ENCODE assay signal across 8 cellular contexts in genomic region chr2:25362049-25362563, GRCh38. TPM values are rescaled to one million over a fixed set of nuclear protein-coding genes. Genes with fewer than 3 reads are reported as not detected.
DNase-seq lines count a peak whose midpoint lies in the region; ATAC-seq, FAIRE-seq and TF ChIP-seq lines count a peak whose summit lies in the region.

No MANE protein-coding gene starts in this region.

- H3K4me3 ChIP-seq in RWPE2 (ENCODE audit: severe bottlenecking) (peak overlapping the region; percentile 11), fibroblast of villous mesenchyme (ENCODE audit: low read depth, low read length) (peak overlapping the region; percentile 49), neural progenitor cell (no peak overlapping the region), stomach (peak overlapping the region; percentile 34 to 46 (median 40))

- H2AFZ ChIP-seq in neural progenitor cell (replicated peaks): peak overlapping the region; percentile 21

- FAIRE-seq in G401.6 (lab: Jason Lieb, UNC): peak; percentile 95

- H3K36me3 Mint-ChIP-seq in neural progenitor cell: peaks cover 2% of the 10 kb centered on the region

- H3F3A ChIP-seq in neural progenitor cell (ENCODE audit: low read depth): no peaks in the 10 kb centered on the region

- H3K9ac ChIP-seq in neural progenitor cell: no peak overlapping the region

- peak; percentile 98 for TF ChIP-seq CTCF in RWPE2 (IDR thresholded peaks at IDR 0.05; ENCODE audit: poor library complexity, severe bottlenecking)
- TF ChIP-seq CTCF in fibroblast of villous mesenchyme (IDR thresholded peaks at IDR 0.05; ENCODE audit: insufficient read depth, low read depth, low read length): peak; percentile 93
- TF ChIP-seq CTCF in neural progenitor cell (IDR thresholded peaks at IDR 0.05): peak; percentile 99
- TF ChIP-seq CTCF in stomach (IDR thresholded peaks at IDR 0.05): peak in 6 of 7 experiments; percentile 2 to 98 (median 97)

- H3K27me3 ChIP-seq in RWPE2 (ENCODE audit: insufficient read depth, poor library complexity, severe bottlenecking): no peaks in the 10 kb centered on the region
- peaks cover 61% of the 10 kb centered on the region for H3K27me3 ChIP-seq in neural progenitor cell
- no peaks in the 10 kb centered on the region for H3K27me3 ChIP-seq in stomach

- H3K9me3 Mint-ChIP-seq in neural progenitor cell: no peaks in the 10 kb centered on the region

- DNase-seq in H4 (ENCODE audit: low spot score): peak; percentile 83
- DNase-seq in LoVo (ENCODE audit: low spot score): peak; percentile 94
- no peak for DNase-seq in RWPE2 (ENCODE audit: low spot score)
- peak; percentile 92 for DNase-seq in activated effector memory CD4-positive, alpha-beta T cell treated with Interleukin-2 at 50 U/mL for 16 hours
- DNase-seq in fibroblast of villous mesenchyme (ENCODE audit: low read depth): peak; percentile 93
- peak; percentile 93 for DNase-seq in neural progenitor cell (ENCODE audit: low spot score)
- DNase-seq in stomach: peak; percentile 94

- intact Hi-C loops in stomach (cut with DNase I; ENCODE audit: low total_unique reads): no loop called here

- TF ChIP-seq POLR2A in stomach (IDR thresholded peaks at IDR 0.05): peak in 1 of 4 donors; percentile 56

- WGBS in stomach, 5 donors: 0 to 1% (median 0%) methylated on average over 18 of the region's 18 CpGs

- H3K9me3 ChIP-seq in RWPE2 (ENCODE audit: severe bottlenecking): no peaks in the 10 kb centered on the region
- no peaks in the 10 kb centered on the region for H3K9me3 ChIP-seq in neural progenitor cell (ENCODE audit: low read depth)
- no peaks in the 10 kb centered on the region for H3K9me3 ChIP-seq in stomach

- peaks cover 17% of the 10 kb centered on the region for H3K27me3 Mint-ChIP-seq in neural progenitor cell (ENCODE audit: insufficient read depth, low read depth)

- ATAC-seq in RWPE2 (ENCODE audit: low read depth): peak; percentile 96

- no peaks in the 10 kb centered on the region for H4K20me1 ChIP-seq in neural progenitor cell (ENCODE audit: low read depth)

- H3K4me1 ChIP-seq in RWPE2 (ENCODE audit: insufficient read depth, poor library complexity, severe bottlenecking): peaks cover 12% of the 10 kb centered on the region
- peaks cover 13% of the 10 kb centered on the region for H3K4me1 ChIP-seq in neural progenitor cell
- peaks cover 3 to 14% (median 10%) of the 10 kb centered on the region in 4 donors for H3K4me1 ChIP-seq in stomach

- no peaks in the 10 kb centered on the region for H3K79me2 ChIP-seq in neural progenitor cell (ENCODE audit: low read depth)

- H3K4me2 ChIP-seq in neural progenitor cell: peak overlapping the region; percentile 67

- no peak overlapping the region for H3K4me3 Mint-ChIP-seq in neural progenitor cell

- H3K27ac Mint-ChIP-seq in neural progenitor cell: peak overlapping the region; percentile 27

- H3K4me1 Mint-ChIP-seq in neural progenitor cell: peaks cover 14% of the 10 kb centered on the region

- TF ChIP-seq EP300 in stomach (IDR thresholded peaks at IDR 0.05): no peak

- H3K27ac ChIP-seq in RWPE2 (ENCODE audit: poor library complexity, severe bottlenecking): no peak overlapping the region
- no peak overlapping the region for H3K27ac ChIP-seq in neural progenitor cell
- H3K27ac ChIP-seq in stomach: peak overlapping the region; percentile 57 to 77 (median 71)

- H3K36me3 ChIP-seq in RWPE2 (ENCODE audit: low read depth): no peaks in the 10 kb centered on the region
- H3K36me3 ChIP-seq in neural progenitor cell: no peaks in the 10 kb centered on the region
- no peaks in the 10 kb centered on the region for H3K36me3 ChIP-seq in stomach

RNA-seq across cellular contexts. Expression of gene DNMT3A, which starts 20.4 kb away (rescaled TPM):
- total RNA-seq in H4 (2014; rRNA removed; shearing (Covaris generic)): 1.5 and 2.4 TPM in 2 replicates
- total RNA-seq in fibroblast of villous mesenchyme (11.7 and 14.2 TPM in 2 replicates), neural progenitor cell (ENCODE audit: low replicate concordance) (46.5 and 81.1 TPM in 2 replicates), stomach (10 to 100 TPM in 4 of 5 donors, 1 to 10 TPM in 1; 6.4 to 47.4 (median 21.9) TPM)
- 10 to 100 TPM in 1 of 3 donors, 1 to 10 TPM in 2; 3.4 to 10.1 (median 5.1) TPM for polyA plus RNA-seq in stomach

Comparison
In these comparisons a context has a peak if more than half of its experiments do, and no peak if none do; other contexts are left out.
1. H3K27ac ChIP-seq: peak in stomach (5 of 5); none in RWPE2 (single experiment) and neural progenitor cell (single experiment).
2. Peak in every context shown above with its lines, with median percentiles within 50 percentile points of each other: CTCF ChIP-seq.